ENCODE assay signal across 1 cellular context in the genomic region with DNA sequence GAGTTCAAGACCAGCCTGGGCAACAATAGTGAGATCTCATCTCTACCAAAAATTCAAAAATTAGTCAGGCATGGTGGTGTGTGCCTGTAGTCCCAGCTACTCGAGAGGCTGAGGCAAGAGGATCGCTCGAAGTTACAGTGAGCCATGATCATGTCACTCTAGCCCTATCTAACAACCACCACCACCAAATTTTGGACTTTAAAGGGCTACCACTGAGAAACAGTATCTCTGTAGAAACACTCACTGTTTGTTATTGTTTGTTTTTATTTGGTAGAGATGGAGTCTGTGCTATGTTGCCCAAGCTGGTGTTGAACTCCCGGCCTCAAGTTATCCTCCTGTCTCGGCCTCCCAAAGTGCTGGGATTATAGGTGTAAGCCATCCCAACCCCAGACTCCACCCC.
TF ChIP-seq lines count a peak whose summit lies in the region.

No MANE protein-coding gene starts in this region.

TF ChIP-seq in GM23338, 12 proteins besides CTCF, POLR2A, EP300 and RAD21 (continued from another document):
- TF ChIP-seq, protein P1, sequence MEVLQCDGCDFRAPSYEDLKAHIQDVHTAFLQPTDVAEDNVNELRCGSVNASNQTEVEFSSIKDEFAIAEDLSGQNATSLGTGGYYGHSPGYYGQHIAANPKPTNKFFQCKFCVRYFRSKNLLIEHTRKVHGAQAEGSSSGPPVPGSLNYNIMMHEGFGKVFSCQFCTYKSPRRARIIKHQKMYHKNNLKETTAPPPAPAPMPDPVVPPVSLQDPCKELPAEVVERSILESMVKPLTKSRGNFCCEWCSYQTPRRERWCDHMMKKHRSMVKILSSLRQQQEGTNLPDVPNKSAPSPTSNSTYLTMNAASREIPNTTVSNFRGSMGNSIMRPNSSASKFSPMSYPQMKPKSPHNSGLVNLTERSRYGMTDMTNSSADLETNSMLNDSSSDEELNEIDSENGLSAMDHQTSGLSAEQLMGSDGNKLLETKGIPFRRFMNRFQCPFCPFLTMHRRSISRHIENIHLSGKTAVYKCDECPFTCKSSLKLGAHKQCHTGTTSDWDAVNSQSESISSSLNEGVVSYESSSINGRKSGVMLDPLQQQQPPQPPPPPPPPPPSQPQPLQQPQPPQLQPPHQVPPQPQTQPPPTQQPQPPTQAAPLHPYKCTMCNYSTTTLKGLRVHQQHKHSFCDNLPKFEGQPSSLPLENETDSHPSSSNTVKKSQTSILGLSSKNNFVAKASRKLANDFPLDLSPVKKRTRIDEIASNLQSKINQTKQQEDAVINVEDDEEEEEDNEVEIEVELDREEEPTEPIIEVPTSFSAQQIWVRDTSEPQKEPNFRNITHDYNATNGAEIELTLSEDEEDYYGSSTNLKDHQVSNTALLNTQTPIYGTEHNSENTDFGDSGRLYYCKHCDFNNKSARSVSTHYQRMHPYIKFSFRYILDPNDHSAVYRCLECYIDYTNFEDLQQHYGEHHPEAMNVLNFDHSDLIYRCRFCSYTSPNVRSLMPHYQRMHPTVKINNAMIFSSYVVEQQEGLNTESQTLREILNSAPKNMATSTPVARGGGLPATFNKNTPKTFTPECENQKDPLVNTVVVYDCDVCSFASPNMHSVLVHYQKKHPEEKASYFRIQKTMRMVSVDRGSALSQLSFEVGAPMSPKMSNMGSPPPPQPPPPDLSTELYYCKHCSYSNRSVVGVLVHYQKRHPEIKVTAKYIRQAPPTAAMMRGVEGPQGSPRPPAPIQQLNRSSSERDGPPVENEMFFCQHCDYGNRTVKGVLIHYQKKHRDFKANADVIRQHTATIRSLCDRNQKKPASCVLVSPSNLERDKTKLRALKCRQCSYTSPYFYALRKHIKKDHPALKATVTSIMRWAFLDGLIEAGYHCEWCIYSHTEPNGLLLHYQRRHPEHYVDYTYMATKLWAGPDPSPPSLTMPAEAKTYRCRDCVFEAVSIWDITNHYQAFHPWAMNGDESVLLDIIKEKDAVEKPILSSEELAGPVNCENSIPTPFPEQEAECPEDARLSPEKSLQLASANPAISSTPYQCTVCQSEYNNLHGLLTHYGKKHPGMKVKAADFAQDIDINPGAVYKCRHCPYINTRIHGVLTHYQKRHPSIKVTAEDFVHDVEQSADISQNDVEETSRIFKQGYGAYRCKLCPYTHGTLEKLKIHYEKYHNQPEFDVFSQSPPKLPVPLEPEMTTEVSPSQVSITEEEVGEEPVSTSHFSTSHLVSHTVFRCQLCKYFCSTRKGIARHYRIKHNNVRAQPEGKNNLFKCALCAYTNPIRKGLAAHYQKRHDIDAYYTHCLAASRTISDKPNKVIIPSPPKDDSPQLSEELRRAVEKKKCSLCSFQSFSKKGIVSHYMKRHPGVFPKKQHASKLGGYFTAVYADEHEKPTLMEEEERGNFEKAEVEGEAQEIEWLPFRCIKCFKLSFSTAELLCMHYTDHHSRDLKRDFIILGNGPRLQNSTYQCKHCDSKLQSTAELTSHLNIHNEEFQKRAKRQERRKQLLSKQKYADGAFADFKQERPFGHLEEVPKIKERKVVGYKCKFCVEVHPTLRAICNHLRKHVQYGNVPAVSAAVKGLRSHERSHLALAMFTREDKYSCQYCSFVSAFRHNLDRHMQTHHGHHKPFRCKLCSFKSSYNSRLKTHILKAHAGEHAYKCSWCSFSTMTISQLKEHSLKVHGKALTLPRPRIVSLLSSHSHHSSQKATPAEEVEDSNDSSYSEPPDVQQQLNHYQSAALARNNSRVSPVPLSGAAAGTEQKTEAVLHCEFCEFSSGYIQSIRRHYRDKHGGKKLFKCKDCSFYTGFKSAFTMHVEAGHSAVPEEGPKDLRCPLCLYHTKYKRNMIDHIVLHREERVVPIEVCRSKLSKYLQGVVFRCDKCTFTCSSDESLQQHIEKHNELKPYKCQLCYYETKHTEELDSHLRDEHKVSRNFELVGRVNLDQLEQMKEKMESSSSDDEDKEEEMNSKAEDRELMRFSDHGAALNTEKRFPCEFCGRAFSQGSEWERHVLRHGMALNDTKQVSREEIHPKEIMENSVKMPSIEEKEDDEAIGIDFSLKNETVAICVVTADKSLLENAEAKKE (CRISPR knock-in tag; IDR thresholded peaks at IDR 0.05): no peak
